ENCODE assay signal across 1 cellular context in the genomic region with DNA sequence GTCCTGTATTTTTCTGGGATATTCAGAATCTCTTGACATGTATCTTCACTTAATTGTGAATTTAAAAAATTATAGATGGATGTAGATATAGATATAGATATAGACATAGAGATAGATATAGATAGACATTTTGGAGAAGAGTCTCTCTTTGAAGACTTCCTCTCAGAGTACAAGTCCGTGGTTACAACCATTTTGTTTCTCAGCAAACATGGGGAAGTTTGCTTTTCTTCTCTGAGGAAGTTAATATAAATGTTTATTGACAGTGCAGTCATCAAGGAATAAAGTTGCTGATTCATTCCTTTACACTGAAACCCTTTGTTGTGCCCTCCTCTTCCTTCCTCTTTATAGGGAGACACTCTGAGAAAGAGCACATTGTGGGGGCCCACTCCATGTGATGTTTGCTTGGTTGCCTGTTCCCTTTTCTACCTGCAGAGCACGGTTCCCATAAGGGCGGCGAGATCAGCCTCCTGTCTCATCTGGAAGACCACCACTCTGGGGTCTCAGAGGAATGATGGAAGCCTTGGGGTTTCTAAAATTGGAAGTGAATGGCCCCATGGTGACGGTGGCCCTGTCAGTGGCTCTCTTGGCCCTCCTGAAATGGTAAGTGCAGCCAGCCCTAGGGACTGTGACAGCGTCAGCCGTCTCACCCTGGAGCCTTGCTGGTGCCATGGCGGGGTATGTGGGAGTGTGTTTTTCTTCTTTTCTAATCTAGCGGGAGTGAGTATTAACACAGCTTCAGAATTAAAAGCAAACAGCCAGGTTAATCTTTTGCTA.
TF ChIP-seq lines count a peak whose summit lies in the region.

A gene (plus strand): TSS at position 385 of the 774 bp plus-strand sequence. CDS start 127 bp downstream, at position 512.

TF ChIP-seq in K562, 482 proteins besides CTCF, POLR2A, EP300 and RAD21 (continued from another document and continues in another):
- no peak for TF ChIP-seq CCNT2 (IDR thresholded peaks at IDR 0.05; ENCODE audit: borderline replicate concordance, extremely low read depth, insufficient read length, low read depth, low read length)
- TF ChIP-seq HDAC2 (IDR thresholded peaks at IDR 0.05), result no peak
- TF ChIP-seq, protein P1, sequence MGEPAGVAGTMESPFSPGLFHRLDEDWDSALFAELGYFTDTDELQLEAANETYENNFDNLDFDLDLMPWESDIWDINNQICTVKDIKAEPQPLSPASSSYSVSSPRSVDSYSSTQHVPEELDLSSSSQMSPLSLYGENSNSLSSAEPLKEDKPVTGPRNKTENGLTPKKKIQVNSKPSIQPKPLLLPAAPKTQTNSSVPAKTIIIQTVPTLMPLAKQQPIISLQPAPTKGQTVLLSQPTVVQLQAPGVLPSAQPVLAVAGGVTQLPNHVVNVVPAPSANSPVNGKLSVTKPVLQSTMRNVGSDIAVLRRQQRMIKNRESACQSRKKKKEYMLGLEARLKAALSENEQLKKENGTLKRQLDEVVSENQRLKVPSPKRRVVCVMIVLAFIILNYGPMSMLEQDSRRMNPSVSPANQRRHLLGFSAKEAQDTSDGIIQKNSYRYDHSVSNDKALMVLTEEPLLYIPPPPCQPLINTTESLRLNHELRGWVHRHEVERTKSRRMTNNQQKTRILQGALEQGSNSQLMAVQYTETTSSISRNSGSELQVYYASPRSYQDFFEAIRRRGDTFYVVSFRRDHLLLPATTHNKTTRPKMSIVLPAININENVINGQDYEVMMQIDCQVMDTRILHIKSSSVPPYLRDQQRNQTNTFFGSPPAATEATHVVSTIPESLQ (CRISPR knock-in tag; IDR thresholded peaks at IDR 0.05), result no peak
- TF ChIP-seq ADNP (tag; IDR thresholded peaks at IDR 0.05), result no peak
- TF ChIP-seq, protein P2, sequence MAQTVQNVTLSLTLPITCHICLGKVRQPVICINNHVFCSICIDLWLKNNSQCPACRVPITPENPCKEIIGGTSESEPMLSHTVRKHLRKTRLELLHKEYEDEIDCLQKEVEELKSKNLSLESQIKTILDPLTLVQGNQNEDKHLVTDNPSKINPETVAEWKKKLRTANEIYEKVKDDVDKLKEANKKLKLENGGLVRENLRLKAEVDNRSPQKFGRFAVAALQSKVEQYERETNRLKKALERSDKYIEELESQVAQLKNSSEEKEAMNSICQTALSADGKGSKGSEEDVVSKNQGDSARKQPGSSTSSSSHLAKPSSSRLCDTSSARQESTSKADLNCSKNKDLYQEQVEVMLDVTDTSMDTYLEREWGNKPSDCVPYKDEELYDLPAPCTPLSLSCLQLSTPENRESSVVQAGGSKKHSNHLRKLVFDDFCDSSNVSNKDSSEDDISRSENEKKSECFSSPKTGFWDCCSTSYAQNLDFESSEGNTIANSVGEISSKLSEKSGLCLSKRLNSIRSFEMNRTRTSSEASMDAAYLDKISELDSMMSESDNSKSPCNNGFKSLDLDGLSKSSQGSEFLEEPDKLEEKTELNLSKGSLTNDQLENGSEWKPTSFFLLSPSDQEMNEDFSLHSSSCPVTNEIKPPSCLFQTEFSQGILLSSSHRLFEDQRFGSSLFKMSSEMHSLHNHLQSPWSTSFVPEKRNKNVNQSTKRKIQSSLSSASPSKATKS (CRISPR knock-in tag; IDR thresholded peaks at IDR 0.05), result no peak
- TF ChIP-seq, protein P3, sequence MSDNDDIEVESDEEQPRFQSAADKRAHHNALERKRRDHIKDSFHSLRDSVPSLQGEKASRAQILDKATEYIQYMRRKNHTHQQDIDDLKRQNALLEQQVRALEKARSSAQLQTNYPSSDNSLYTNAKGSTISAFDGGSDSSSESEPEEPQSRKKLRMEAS (CRISPR knock-in tag; IDR thresholded peaks at IDR 0.05), result peak; percentile 99
- no peak for TF ChIP-seq SLC30A9 (CRISPR knock-in tag; IDR thresholded peaks at IDR 0.05)
- TF ChIP-seq, protein P4, sequence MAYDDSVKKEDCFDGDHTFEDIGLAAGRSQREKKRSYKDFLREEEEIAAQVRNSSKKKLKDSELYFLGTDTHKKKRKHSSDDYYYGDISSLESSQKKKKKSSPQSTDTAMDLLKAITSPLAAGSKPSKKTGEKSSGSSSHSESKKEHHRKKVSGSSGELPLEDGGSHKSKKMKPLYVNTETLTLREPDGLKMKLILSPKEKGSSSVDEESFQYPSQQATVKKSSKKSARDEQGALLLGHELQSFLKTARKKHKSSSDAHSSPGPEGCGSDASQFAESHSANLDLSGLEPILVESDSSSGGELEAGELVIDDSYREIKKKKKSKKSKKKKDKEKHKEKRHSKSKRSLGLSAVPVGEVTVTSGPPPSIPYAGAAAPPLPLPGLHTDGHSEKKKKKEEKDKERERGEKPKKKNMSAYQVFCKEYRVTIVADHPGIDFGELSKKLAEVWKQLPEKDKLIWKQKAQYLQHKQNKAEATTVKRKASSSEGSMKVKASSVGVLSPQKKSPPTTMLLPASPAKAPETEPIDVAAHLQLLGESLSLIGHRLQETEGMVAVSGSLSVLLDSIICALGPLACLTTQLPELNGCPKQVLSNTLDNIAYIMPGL (CRISPR knock-in tag; IDR thresholded peaks at IDR 0.05), result no peak
- TF ChIP-seq, protein P5, sequence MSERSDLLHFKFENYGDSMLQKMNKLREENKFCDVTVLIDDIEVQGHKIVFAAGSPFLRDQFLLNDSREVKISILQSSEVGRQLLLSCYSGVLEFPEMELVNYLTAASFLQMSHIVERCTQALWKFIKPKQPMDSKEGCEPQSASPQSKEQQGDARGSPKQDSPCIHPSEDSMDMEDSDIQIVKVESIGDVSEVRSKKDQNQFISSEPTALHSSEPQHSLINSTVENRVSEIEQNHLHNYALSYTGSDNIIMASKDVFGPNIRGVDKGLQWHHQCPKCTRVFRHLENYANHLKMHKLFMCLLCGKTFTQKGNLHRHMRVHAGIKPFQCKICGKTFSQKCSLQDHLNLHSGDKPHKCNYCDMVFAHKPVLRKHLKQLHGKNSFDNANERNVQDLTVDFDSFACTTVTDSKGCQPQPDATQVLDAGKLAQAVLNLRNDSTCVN (CRISPR knock-in tag; IDR thresholded peaks at IDR 0.05), result no peak
- TF ChIP-seq ZNF41 (CRISPR knock-in tag; conservative IDR thresholded peaks at IDR 0.05), result no peak
- TF ChIP-seq, protein P6, sequence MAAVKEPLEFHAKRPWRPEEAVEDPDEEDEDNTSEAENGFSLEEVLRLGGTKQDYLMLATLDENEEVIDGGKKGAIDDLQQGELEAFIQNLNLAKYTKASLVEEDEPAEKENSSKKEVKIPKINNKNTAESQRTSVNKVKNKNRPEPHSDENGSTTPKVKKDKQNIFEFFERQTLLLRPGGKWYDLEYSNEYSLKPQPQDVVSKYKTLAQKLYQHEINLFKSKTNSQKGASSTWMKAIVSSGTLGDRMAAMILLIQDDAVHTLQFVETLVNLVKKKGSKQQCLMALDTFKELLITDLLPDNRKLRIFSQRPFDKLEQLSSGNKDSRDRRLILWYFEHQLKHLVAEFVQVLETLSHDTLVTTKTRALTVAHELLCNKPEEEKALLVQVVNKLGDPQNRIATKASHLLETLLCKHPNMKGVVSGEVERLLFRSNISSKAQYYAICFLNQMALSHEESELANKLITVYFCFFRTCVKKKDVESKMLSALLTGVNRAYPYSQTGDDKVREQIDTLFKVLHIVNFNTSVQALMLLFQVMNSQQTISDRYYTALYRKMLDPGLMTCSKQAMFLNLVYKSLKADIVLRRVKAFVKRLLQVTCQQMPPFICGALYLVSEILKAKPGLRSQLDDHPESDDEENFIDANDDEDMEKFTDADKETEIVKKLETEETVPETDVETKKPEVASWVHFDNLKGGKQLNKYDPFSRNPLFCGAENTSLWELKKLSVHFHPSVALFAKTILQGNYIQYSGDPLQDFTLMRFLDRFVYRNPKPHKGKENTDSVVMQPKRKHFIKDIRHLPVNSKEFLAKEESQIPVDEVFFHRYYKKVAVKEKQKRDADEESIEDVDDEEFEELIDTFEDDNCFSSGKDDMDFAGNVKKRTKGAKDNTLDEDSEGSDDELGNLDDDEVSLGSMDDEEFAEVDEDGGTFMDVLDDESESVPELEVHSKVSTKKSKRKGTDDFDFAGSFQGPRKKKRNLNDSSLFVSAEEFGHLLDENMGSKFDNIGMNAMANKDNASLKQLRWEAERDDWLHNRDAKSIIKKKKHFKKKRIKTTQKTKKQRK (IDR thresholded peaks at IDR 0.05; ENCODE audit: borderline replicate concordance, low read depth, low read length), result no peak
- TF ChIP-seq, protein P7, sequence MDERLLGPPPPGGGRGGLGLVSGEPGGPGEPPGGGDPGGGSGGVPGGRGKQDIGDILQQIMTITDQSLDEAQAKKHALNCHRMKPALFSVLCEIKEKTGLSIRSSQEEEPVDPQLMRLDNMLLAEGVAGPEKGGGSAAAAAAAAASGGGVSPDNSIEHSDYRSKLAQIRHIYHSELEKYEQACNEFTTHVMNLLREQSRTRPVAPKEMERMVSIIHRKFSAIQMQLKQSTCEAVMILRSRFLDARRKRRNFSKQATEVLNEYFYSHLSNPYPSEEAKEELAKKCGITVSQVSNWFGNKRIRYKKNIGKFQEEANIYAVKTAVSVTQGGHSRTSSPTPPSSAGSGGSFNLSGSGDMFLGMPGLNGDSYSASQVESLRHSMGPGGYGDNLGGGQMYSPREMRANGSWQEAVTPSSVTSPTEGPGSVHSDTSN (CRISPR knock-in tag; IDR thresholded peaks at IDR 0.05; ENCODE audit: low read depth), result no peak
- TF ChIP-seq, protein P7 (tag; conservative IDR thresholded peaks at IDR 0.05; ENCODE audit: low read depth), result 0 out of 2 replicates have a peak, but pooled peaks have one; percentile 18
- TF ChIP-seq MECOM (CRISPR knock-in tag; IDR thresholded peaks at IDR 0.05), result no peak
- TF ChIP-seq ZNF354B (CRISPR knock-in tag; IDR thresholded peaks at IDR 0.05), result no peak
- TF ChIP-seq SUPT5H (IDR thresholded peaks at IDR 0.05), result no peak
- no peak for TF ChIP-seq CHD4 (IDR thresholded peaks at IDR 0.05; ENCODE audit: insufficient read depth, insufficient replicate concordance, low read depth, low read length, poor library complexity, severe bottlenecking)
- TF ChIP-seq, protein P8, sequence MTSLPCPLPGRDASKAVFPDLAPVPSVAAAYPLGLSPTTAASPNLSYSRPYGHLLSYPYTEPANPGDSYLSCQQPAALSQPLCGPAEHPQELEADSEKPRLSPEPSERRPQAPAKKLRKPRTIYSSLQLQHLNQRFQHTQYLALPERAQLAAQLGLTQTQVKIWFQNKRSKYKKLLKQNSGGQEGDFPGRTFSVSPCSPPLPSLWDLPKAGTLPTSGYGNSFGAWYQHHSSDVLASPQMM (CRISPR knock-in tag; IDR thresholded peaks at IDR 0.05), result no peak
- TF ChIP-seq ZFPM2 (CRISPR knock-in tag; IDR thresholded peaks at IDR 0.05), result no peak
- TF ChIP-seq CC2D1A (IDR thresholded peaks at IDR 0.05), result no peak
- no peak for TF ChIP-seq SRSF3 (IDR thresholded peaks at IDR 0.05; ENCODE audit: insufficient read depth, low read length)
- no peak for TF ChIP-seq BRD9 (IDR thresholded peaks at IDR 0.05; ENCODE audit: low read depth, partially characterized antibody)
- TF ChIP-seq TARDBP (IDR thresholded peaks at IDR 0.05), result no peak
- no peak for TF ChIP-seq FOXA1 (IDR thresholded peaks at IDR 0.05; ENCODE audit: borderline replicate concordance)
- TF ChIP-seq LEF1 (IDR thresholded peaks at IDR 0.05), result no peak
- TF ChIP-seq, protein P9, sequence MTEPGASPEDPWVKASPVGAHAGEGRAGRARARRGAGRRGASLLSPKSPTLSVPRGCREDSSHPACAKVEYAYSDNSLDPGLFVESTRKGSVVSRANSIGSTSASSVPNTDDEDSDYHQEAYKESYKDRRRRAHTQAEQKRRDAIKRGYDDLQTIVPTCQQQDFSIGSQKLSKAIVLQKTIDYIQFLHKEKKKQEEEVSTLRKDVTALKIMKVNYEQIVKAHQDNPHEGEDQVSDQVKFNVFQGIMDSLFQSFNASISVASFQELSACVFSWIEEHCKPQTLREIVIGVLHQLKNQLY (CRISPR knock-in tag; conservative IDR thresholded peaks at IDR 0.05), result no peak
- TF ChIP-seq, protein P10, sequence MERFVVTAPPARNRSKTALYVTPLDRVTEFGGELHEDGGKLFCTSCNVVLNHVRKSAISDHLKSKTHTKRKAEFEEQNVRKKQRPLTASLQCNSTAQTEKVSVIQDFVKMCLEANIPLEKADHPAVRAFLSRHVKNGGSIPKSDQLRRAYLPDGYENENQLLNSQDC (CRISPR knock-in tag; IDR thresholded peaks at IDR 0.05), result no peak
- peak in 1 of 2 experiments; percentile 83; a peak in 2 of 4 replicates for TF ChIP-seq TEAD1 (CRISPR knock-in tag; IDR thresholded peaks at IDR 0.05)
- TF ChIP-seq SRSF7 (optimal IDR thresholded peaks at IDR 0.05; ENCODE audit: low read depth, low read length), result no peak
- TF ChIP-seq, protein P11, sequence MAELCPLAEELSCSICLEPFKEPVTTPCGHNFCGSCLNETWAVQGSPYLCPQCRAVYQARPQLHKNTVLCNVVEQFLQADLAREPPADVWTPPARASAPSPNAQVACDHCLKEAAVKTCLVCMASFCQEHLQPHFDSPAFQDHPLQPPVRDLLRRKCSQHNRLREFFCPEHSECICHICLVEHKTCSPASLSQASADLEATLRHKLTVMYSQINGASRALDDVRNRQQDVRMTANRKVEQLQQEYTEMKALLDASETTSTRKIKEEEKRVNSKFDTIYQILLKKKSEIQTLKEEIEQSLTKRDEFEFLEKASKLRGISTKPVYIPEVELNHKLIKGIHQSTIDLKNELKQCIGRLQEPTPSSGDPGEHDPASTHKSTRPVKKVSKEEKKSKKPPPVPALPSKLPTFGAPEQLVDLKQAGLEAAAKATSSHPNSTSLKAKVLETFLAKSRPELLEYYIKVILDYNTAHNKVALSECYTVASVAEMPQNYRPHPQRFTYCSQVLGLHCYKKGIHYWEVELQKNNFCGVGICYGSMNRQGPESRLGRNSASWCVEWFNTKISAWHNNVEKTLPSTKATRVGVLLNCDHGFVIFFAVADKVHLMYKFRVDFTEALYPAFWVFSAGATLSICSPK (IDR thresholded peaks at IDR 0.05; ENCODE audit: borderline replicate concordance), result no peak
- no peak for TF ChIP-seq CEBPB (tag; IDR thresholded peaks at IDR 0.05)
- TF ChIP-seq TCFL5 (CRISPR knock-in tag; conservative IDR thresholded peaks at IDR 0.05), result no peak
- peak; percentile 70; the same call in 1 of the 2 replicates for TF ChIP-seq SNIP1 (IDR thresholded peaks at IDR 0.05; ENCODE audit: low read depth)
- no peak for TF ChIP-seq RBFOX2 (IDR thresholded peaks at IDR 0.05; ENCODE audit: low read depth, low read length)
- no peak for TF ChIP-seq ESRRA (IDR thresholded peaks at IDR 0.05; ENCODE audit: borderline replicate concordance, low read depth)
